17 cellular contexts compared by ENCODE assay signal in genomic region chr20:1608678-1609347, GRCh38. TPM values are rescaled to one million over a fixed set of nuclear protein-coding genes. Genes with fewer than 3 reads are reported as not detected.
"Had no signal": no experiment of that assay in that cellular context is flagged by ENCODE, and none has a peak within 500 bp of the region (broad histone marks: within the 10 kb centered on the region; RNA-seq: fewer than 3 reads in every experiment).

No MANE protein-coding gene starts in this region.

RNA-seq across cellular contexts. Expression of gene SIRPB1, which starts 11.0 kb away (rescaled TPM):
- total RNA-seq: temporal lobe had no signal

RNA-seq across cellular contexts. Expression of gene SIRPG, which starts 48.8 kb away (rescaled TPM):
- total RNA-seq: neural crest cell, omental fat pad, osteocyte, pulmonary artery endothelial cell, right atrium auricular region, sciatic nerve, smooth muscle cell, subcutaneous adipose tissue, temporal lobe, thyroid gland, vagina had no signal
- polyA plus RNA-seq: smooth muscle cell had no signal

RNA-seq across cellular contexts. Expression of gene SIRPD, which starts 51.3 kb away (rescaled TPM):
- total RNA-seq: natural killer cell treated with Interleukin-12 subunit alpha and Interleukin-12 subunit beta and Interleukin-15 and Interleukin-18, amount 100 ng/mL, for 72 hours; neural crest cell; osteocyte; pancreas; pulmonary artery endothelial cell; right atrium auricular region; sciatic nerve; smooth muscle cell; temporal lobe; thoracic aorta; thyroid gland; tibial nerve; ureter; vagina had no signal
- polyA plus RNA-seq: pancreas, smooth muscle cell, stomach had no signal
